In the genomic region with DNA sequence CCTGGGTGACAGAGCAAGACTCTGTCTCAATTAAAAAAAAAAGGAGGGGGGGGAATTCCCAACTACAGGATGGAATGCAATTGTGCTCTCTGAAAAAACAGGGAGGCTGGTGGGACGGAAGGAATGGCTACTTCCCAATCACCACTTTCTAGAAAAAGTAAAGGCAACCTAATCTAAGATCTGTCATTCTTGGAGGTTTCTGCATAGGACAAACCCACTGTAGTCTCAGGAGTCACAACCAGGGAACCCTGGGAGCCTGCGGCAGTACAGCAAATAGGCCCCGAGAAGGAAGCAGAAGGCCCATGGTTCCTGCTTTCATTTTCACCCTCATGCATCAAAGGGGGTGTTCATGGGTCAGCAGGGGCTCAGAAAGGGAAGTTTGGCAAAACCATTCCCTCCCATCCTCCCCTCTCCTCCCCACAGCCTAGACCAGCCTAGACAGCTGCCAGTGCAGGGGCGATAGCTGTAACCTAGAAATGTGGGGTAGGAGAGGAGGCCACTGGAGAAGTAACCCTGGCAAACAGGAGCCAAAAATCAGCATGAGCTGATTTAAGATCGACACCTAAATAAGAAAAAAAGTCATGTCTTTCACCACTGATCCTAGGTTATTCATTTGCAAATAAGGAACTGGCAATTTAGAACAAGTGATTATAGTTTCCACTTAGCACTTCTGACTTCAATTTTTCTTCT, we compare ENCODE assay signal across 9 cellular contexts. TPM values are rescaled to one million over a fixed set of nuclear protein-coding genes. Genes with fewer than 3 reads are reported as not detected.
DNase-seq lines count a peak whose midpoint lies in the region; ATAC-seq and TF ChIP-seq lines count a peak whose summit lies in the region.
"Had no signal": no experiment of that assay in that cellular context is flagged by ENCODE, and none has a peak within 500 bp of the region (broad histone marks: within the 10 kb centered on the region; RNA-seq: fewer than 3 reads in every experiment).

No MANE protein-coding gene starts in this region.

- H3K4me3 ChIP-seq in CD8-positive, alpha-beta T cell (ENCODE audit: low read depth, low read length), result peak overlapping the region; percentile 6
- H3K4me3 ChIP-seq in HL-60 (replicated peaks; ENCODE audit: insufficient read depth, low read length) (no peak overlapping the region), body of pancreas (no peak overlapping the region), A673 (ENCODE audit: low read depth, low read length, poor library complexity, severe bottlenecking) (no peak overlapping the region)

- TF ChIP-seq POLR2A in body of pancreas (IDR thresholded peaks at IDR 0.05), result no peak

- no peak for TF ChIP-seq CTCF in CD8-positive, alpha-beta T cell (IDR thresholded peaks at IDR 0.05)
- no peak for TF ChIP-seq CTCF in HL-60 (IDR thresholded peaks at IDR 0.05; ENCODE audit: insufficient read depth, low read length)
- TF ChIP-seq CTCF in body of pancreas (IDR thresholded peaks at IDR 0.05), result no peak
- no peak for TF ChIP-seq CTCF in A673 (conservative IDR thresholded peaks at IDR 0.05; ENCODE audit: low read depth, low read length)

- H3K27me3 ChIP-seq in CD8-positive, alpha-beta T cell (ENCODE audit: insufficient read depth, low read length), result no peaks in the 10 kb centered on the region
- H3K27me3 ChIP-seq in HL-60 (ENCODE audit: insufficient read depth, poor library complexity, severe bottlenecking), result no peaks in the 10 kb centered on the region
- H3K27me3 ChIP-seq in body of pancreas, result no peaks in the 10 kb centered on the region
- no peaks in the 10 kb centered on the region for H3K27me3 ChIP-seq in A673 (replicated peaks; ENCODE audit: insufficient read depth, low read depth, low read length, poor library complexity)

- H3K36me3 Mint-ChIP-seq in CD8-positive, alpha-beta T cell, result peaks cover 38% of the 10 kb centered on the region
- H3K36me3 Mint-ChIP-seq in stimulated activated effector memory CD8-positive, alpha-beta T cell treated with anti-CD3 and anti-CD28 coated beads, Interleukin-12 subunit alpha, Interleukin-12 subunit beta, amount 100 ng/mL, for 72 hours, result peaks cover 5% of the 10 kb centered on the region

- no peaks in the 10 kb centered on the region for H3K9me3 ChIP-seq in CD8-positive, alpha-beta T cell (ENCODE audit: low read length)
- no peaks in the 10 kb centered on the region for H3K9me3 ChIP-seq in body of pancreas
- peaks cover 7% of the 10 kb centered on the region for H3K9me3 ChIP-seq in A673 (ENCODE audit: low read depth, low read length, poor library complexity, severe bottlenecking)

- ATAC-seq in CD8-positive, alpha-beta T cell, result peak; percentile 51
- ATAC-seq in GM19467 (IDR thresholded peaks at IDR 0.05; ENCODE audit: unreplicated experiment) (peak; percentile 74), body of pancreas (peak; percentile 42)
- no peak for ATAC-seq in stimulated activated effector memory CD8-positive, alpha-beta T cell treated with anti-CD3 and anti-CD28 coated beads, Interleukin-12 subunit alpha, Interleukin-12 subunit beta, amount 100 ng/mL, for 72 hours

- CTCF ChIA-PET in CD8-positive, alpha-beta T cell (lab: Charles Lee), result interaction anchor here (0.9 to 1.4 kb wide), 10 partner anchors 9 to 338 kb away, joined by 3 to 6 read pairs (median 3); no protein-coding TSS in a partner anchor
- CTCF ChIA-PET in A673 (lab: Charles Lee), result no interaction called here

- H3K27ac Mint-ChIP-seq in CD8-positive, alpha-beta T cell, result no peak overlapping the region
- H3K27ac Mint-ChIP-seq in stimulated activated effector memory CD8-positive, alpha-beta T cell treated with anti-CD3 and anti-CD28 coated beads, Interleukin-12 subunit alpha, Interleukin-12 subunit beta, amount 100 ng/mL, for 72 hours, result peak overlapping the region; percentile 84
- H3K27ac Mint-ChIP-seq: nephron had no signal

- intact Hi-C loops in CD8-positive, alpha-beta T cell (cut with DNase I, micrococcal nuclease), result loop anchor here in 1 of 2 experiments (2.0 to 10.0 kb wide), 2 partner anchors 14 to 52 kb away; partner anchors contain the start of gene TRABD2A
- intact Hi-C loops in body of pancreas (cut with DNase I), result no loop called here
- intact Hi-C loops in A673 (cut with micrococcal nuclease; ENCODE audit: unreplicated experiment), result no loop called here

- 54 to 73% methylated on average over 5 of the region's 5 CpGs for WGBS in body of pancreas, 2 donors

- BruUV-seq in A673 (replicated peaks; lab: Mats Ljungman, UMichigan), result no TSS peak

- POLR2A ChIA-PET in CD8-positive, alpha-beta T cell (lab: Charles Lee), result interaction anchor here (0.6 to 1.9 kb wide), 8 partner anchors 10 to 99 kb away, joined by 3 to 11 read pairs (median 4); no protein-coding TSS in a partner anchor
- POLR2A ChIA-PET in A673 (lab: Charles Lee; ENCODE audit: low non-redundant PET), result no interaction called here

- no peak for DNase-seq in CD8-positive, alpha-beta T cell
- DNase-seq in HL-60 (ENCODE audit: low read depth in 1 of 2, low spot score in 1 of 2) (peak; percentile 59 to 77), body of pancreas (peak in 1 of 4 donors; percentile 54), NCI-H1417 (lab: John Stamatoyannopoulos, UW) (no peak), A673 (ENCODE audit: low spot score) (no peak), NCI-H69 (lab: John Stamatoyannopoulos, UW) (no peak)
- no peak for DNase-seq in stimulated activated effector memory CD8-positive, alpha-beta T cell treated with anti-CD3 and anti-CD28 coated beads, Interleukin-12 subunit alpha, Interleukin-12 subunit beta, amount 100 ng/mL, for 72 hours (ENCODE audit: low spot score in 2 of 2)

- H3K4me1 Mint-ChIP-seq in CD8-positive, alpha-beta T cell (ENCODE audit: low read depth), result peaks cover 45% of the 10 kb centered on the region
- peaks cover 21% of the 10 kb centered on the region for H3K4me1 Mint-ChIP-seq in stimulated activated effector memory CD8-positive, alpha-beta T cell treated with anti-CD3 and anti-CD28 coated beads, Interleukin-12 subunit alpha, Interleukin-12 subunit beta, amount 100 ng/mL, for 72 hours
- H3K4me1 Mint-ChIP-seq: nephron had no signal

- peak overlapping the region; percentile 7 for H3K27ac ChIP-seq in CD8-positive, alpha-beta T cell (ENCODE audit: low read depth, low read length)
- peak overlapping the region; percentile 58 for H3K27ac ChIP-seq in HL-60 (replicated peaks)
- H3K27ac ChIP-seq in body of pancreas, result peak overlapping the region in 2 of 4 donors; percentile 7 to 24
- no peak overlapping the region for H3K27ac ChIP-seq in A673 (ENCODE audit: low read depth, low read length, poor library complexity, severe bottlenecking)

- H3K36me3 ChIP-seq in CD8-positive, alpha-beta T cell (ENCODE audit: insufficient read depth, low read length), result peaks cover 13% of the 10 kb centered on the region
- H3K36me3 ChIP-seq in body of pancreas (replicated peaks in 1 of 2; ENCODE audit: insufficient read depth in 1 of 2, low read depth in 2 of 2) (no peaks in the 10 kb centered on the region), A673 (ENCODE audit: insufficient read depth, low read length, poor library complexity, severe bottlenecking) (no peaks in the 10 kb centered on the region)

- peak overlapping the region; percentile 79 for H3K4me3 Mint-ChIP-seq in CD8-positive, alpha-beta T cell
- peak overlapping the region; percentile 26 for H3K4me3 Mint-ChIP-seq in stimulated activated effector memory CD8-positive, alpha-beta T cell treated with anti-CD3 and anti-CD28 coated beads, Interleukin-12 subunit alpha, Interleukin-12 subunit beta, amount 100 ng/mL, for 72 hours
- H3K4me3 Mint-ChIP-seq: nephron had no signal

- peaks cover 12% of the 10 kb centered on the region for H3K9me3 Mint-ChIP-seq in CD8-positive, alpha-beta T cell
- peaks cover 3% of the 10 kb centered on the region for H3K9me3 Mint-ChIP-seq in stimulated activated effector memory CD8-positive, alpha-beta T cell treated with anti-CD3 and anti-CD28 coated beads, Interleukin-12 subunit alpha, Interleukin-12 subunit beta, amount 100 ng/mL, for 72 hours

- peaks cover 90% of the 10 kb centered on the region for H3K4me1 ChIP-seq in CD8-positive, alpha-beta T cell (ENCODE audit: insufficient read depth, low read length)
- no peaks in the 10 kb centered on the region for H3K4me1 ChIP-seq in body of pancreas
- no peaks in the 10 kb centered on the region for H3K4me1 ChIP-seq in A673 (ENCODE audit: insufficient read depth, low read length, poor library complexity, severe bottlenecking)

- H3K27me3 Mint-ChIP-seq in CD8-positive, alpha-beta T cell (ENCODE audit: low read depth), result no peaks in the 10 kb centered on the region

RNA-seq across cellular contexts. Expression of gene TRABD2A, which starts 48.0 kb away (rescaled TPM):
- total RNA-seq in CD8-positive, alpha-beta T cell, result 100 to 1,000 TPM; 138 to 142 TPM
- 1 to 10 TPM in 1 of 2 donors, under 1 TPM in 1; 0.52 to 5.3 TPM for total RNA-seq in body of pancreas
- 0.46 and 0.67 TPM in 2 replicates for total RNA-seq in A673 (2021)

Comparison
In these comparisons a context has a peak if more than half of its experiments do, and no peak if none do; other contexts are left out.
1. DNase-seq: peak in HL-60 (2 of 2); none in CD8-positive, alpha-beta T cell (0 of 7), stimulated activated effector memory CD8-positive, alpha-beta T cell treated with anti-CD3 and anti-CD28 coated beads, Interleukin-12 subunit alpha, Interleukin-12 subunit beta, amount 100 ng/mL, for 72 hours (0 of 2), NCI-H1417 (0 of 3), A673 (single experiment) and NCI-H69 (single experiment).
2. RNA of gene TRABD2A, which starts 48.0 kb away (total RNA-seq): 138 to 142 TPM in CD8-positive, alpha-beta T cell; 0.52 to 5.3 TPM in body of pancreas and 0.46 to 0.67 TPM in A673; every median in the first group is over 10 times any median in the second.